Comparison of ENCODE assay signal across 25 cellular contexts in genomic region chr5:39934830-39935229, GRCh38.
DNase-seq lines count a peak whose midpoint lies in the region; ATAC-seq and TF ChIP-seq lines count a peak whose summit lies in the region.
"Had no signal": no experiment of that assay in that cellular context is flagged by ENCODE, and none has a peak within 500 bp of the region (broad histone marks: within the 10 kb centered on the region; RNA-seq: fewer than 3 reads in every experiment).

No MANE protein-coding gene starts in this region.

- H3K27ac ChIP-seq in left ventricle myocardium inferior (replicated peaks) = no peak overlapping the region
- H3K27ac ChIP-seq: A549; BLaER1 treated with 17β-estradiol and CSF1 and Interleukin-3, amounts not matched to agents 10 nM and 100 nM had no signal

- H3K27ac Mint-ChIP-seq in nephron progenitor cell (peak overlapping the region; percentile 40), glutamatergic neuron (ENCODE audit: unreplicated experiment) (no peak overlapping the region)
- H3K27ac Mint-ChIP-seq in activated T-helper 2 cell treated with anti-CD3 and anti-CD28 coated beads, Interferon-gamma antibody, Interleukin-2, Interleukin-4, amounts not matched to agents 10 μg/mL and 5 μg/mL and 100 μg/mL, durations not matched to agents 14 hours and 24 hours and 36 hours = no peak overlapping the region
- H3K27ac Mint-ChIP-seq: CD14-positive monocyte; CD4-positive, alpha-beta T cell; CD8-positive, alpha-beta memory T cell had no signal

- H3K4me1 ChIP-seq in left ventricle myocardium inferior = no peaks in the 10 kb centered on the region
- H3K4me1 ChIP-seq: A549; BE2C; BLaER1 treated with 17β-estradiol and CSF1 and Interleukin-3, amounts not matched to agents 10 nM and 100 nM had no signal

- peak; percentile 31 for ATAC-seq in GM18508 (IDR thresholded peaks at IDR 0.05; ENCODE audit: insufficient read depth, unreplicated experiment)
- ATAC-seq in GM21423 (IDR thresholded peaks at IDR 0.05; ENCODE audit: unreplicated experiment) = peak; percentile 56
- ATAC-seq in HG03354 (IDR thresholded peaks at IDR 0.05; ENCODE audit: poor library complexity, severe bottlenecking, unreplicated experiment) = peak; percentile 71
- ATAC-seq: A549, GM12878 had no signal

- H3K4me3 Mint-ChIP-seq in nephron progenitor cell = no peak overlapping the region
- H3K4me3 Mint-ChIP-seq in activated T-helper 2 cell treated with anti-CD3 and anti-CD28 coated beads, Interferon-gamma antibody, Interleukin-2, Interleukin-4, amounts not matched to agents 10 μg/mL and 5 μg/mL and 100 μg/mL, durations not matched to agents 14 hours and 24 hours and 36 hours (ENCODE audit: low read depth) = no peak overlapping the region
- H3K4me3 Mint-ChIP-seq in glutamatergic neuron (ENCODE audit: unreplicated experiment) = no peak overlapping the region
- H3K4me3 Mint-ChIP-seq: CD14-positive monocyte; CD4-positive, alpha-beta T cell; CD8-positive, alpha-beta memory T cell had no signal

- TF ChIP-seq CTCF in nephron progenitor cell (IDR thresholded peaks at IDR 0.05) (no peak), left ventricle myocardium inferior (IDR thresholded peaks at IDR 0.05; ENCODE audit: borderline replicate concordance) (no peak), glutamatergic neuron (IDR thresholded peaks at IDR 0.05; ENCODE audit: partially characterized antibody, unreplicated experiment) (no peak)

- H3K4me3 ChIP-seq in left ventricle myocardium inferior = no peak overlapping the region
- H3K4me3 ChIP-seq: A549; BLaER1 treated with 17β-estradiol and CSF1 and Interleukin-3, amounts not matched to agents 10 nM and 100 nM; GM12878 had no signal

- H3K36me3 ChIP-seq in left ventricle myocardium inferior = no peaks in the 10 kb centered on the region
- H3K36me3 ChIP-seq: BE2C; BLaER1 treated with 17β-estradiol and CSF1 and Interleukin-3, amounts not matched to agents 10 nM and 100 nM had no signal

- H3K4me1 Mint-ChIP-seq in nephron progenitor cell = peaks cover 5% of the 10 kb centered on the region
- peaks cover 10% of the 10 kb centered on the region for H3K4me1 Mint-ChIP-seq in activated T-helper 2 cell treated with anti-CD3 and anti-CD28 coated beads, Interferon-gamma antibody, Interleukin-2, Interleukin-4, amounts not matched to agents 10 μg/mL and 5 μg/mL and 100 μg/mL, durations not matched to agents 14 hours and 24 hours and 36 hours (ENCODE audit: low read depth)
- H3K4me1 Mint-ChIP-seq in glutamatergic neuron (ENCODE audit: low read depth, unreplicated experiment) = no peaks in the 10 kb centered on the region
- H3K4me1 Mint-ChIP-seq: CD14-positive monocyte; CD8-positive, alpha-beta memory T cell had no signal

- DNase-seq in nephron progenitor cell (no peak), NCI-H1417 (lab: John Stamatoyannopoulos, UW) (no peak), left ventricle myocardium inferior (no peak), glutamatergic neuron (no peak)
- no peak for DNase-seq in activated T-helper 2 cell treated with anti-CD3 and anti-CD28 coated beads, Interferon-gamma antibody, Interleukin-2, Interleukin-4, amounts not matched to agents 10 μg/mL and 5 μg/mL and 100 μg/mL, durations not matched to agents 14 hours and 24 hours and 36 hours (ENCODE audit: low spot score)
- DNase-seq: 8988T; ACHN; AML-193; BE2C; CD4-positive, alpha-beta T cell; CD8-positive, alpha-beta memory T cell; DMS 273 treated with DMSO at 0.1 percent for 48 hours; DMS79; EL; GDM1; GOT3; H7; HCEC 1CT had no signal

- H3K9me3 ChIP-seq in left ventricle myocardium inferior (replicated peaks) = no peaks in the 10 kb centered on the region
- H3K9me3 ChIP-seq: A549, BE2C had no signal

- no peaks in the 10 kb centered on the region for H3K36me3 Mint-ChIP-seq in nephron progenitor cell (ENCODE audit: low read depth)
- no peaks in the 10 kb centered on the region for H3K36me3 Mint-ChIP-seq in activated T-helper 2 cell treated with anti-CD3 and anti-CD28 coated beads, Interferon-gamma antibody, Interleukin-2, Interleukin-4, amounts not matched to agents 10 μg/mL and 5 μg/mL and 100 μg/mL, durations not matched to agents 14 hours and 24 hours and 36 hours (ENCODE audit: low read depth)
- H3K36me3 Mint-ChIP-seq in glutamatergic neuron (ENCODE audit: unreplicated experiment) = no peaks in the 10 kb centered on the region
- H3K36me3 Mint-ChIP-seq: CD14-positive monocyte had no signal

- no peaks in the 10 kb centered on the region for H3K27me3 ChIP-seq in left ventricle myocardium inferior (ENCODE audit: low read depth)
- H3K27me3 ChIP-seq: BE2C; BLaER1 treated with 17β-estradiol and CSF1 and Interleukin-3, amounts not matched to agents 10 nM and 100 nM had no signal

- H3K9me3 Mint-ChIP-seq in nephron progenitor cell (no peaks in the 10 kb centered on the region), glutamatergic neuron (ENCODE audit: unreplicated experiment) (no peaks in the 10 kb centered on the region)
- peaks cover 3% of the 10 kb centered on the region for H3K9me3 Mint-ChIP-seq in activated T-helper 2 cell treated with anti-CD3 and anti-CD28 coated beads, Interferon-gamma antibody, Interleukin-2, Interleukin-4, amounts not matched to agents 10 μg/mL and 5 μg/mL and 100 μg/mL, durations not matched to agents 14 hours and 24 hours and 36 hours
- H3K9me3 Mint-ChIP-seq: CD4-positive, alpha-beta T cell had no signal

- intact Hi-C loops in activated T-helper 2 cell treated with anti-CD3 and anti-CD28 coated beads, Interferon-gamma antibody, Interleukin-2, Interleukin-4, amounts not matched to agents 10 μg/mL and 5 μg/mL and 100 μg/mL, durations not matched to agents 14 hours and 24 hours and 36 hours (cut with micrococcal nuclease) = no loop called here
- intact Hi-C loops in left ventricle myocardium inferior (cut with micrococcal nuclease) = no loop called here

- H3K27me3 Mint-ChIP-seq in nephron progenitor cell (ENCODE audit: low read depth, poor library complexity) (peaks cover 7% of the 10 kb centered on the region), glutamatergic neuron (ENCODE audit: unreplicated experiment) (no peaks in the 10 kb centered on the region)
- H3K27me3 Mint-ChIP-seq in activated T-helper 2 cell treated with anti-CD3 and anti-CD28 coated beads, Interferon-gamma antibody, Interleukin-2, Interleukin-4, amounts not matched to agents 10 μg/mL and 5 μg/mL and 100 μg/mL, durations not matched to agents 14 hours and 24 hours and 36 hours (ENCODE audit: low read depth) = no peaks in the 10 kb centered on the region
